ENCODE assay signal across 8 cellular contexts in genomic region chr1:100538935-100539835, GRCh38. TPM values are rescaled to one million over a fixed set of nuclear protein-coding genes. Genes with fewer than 3 reads are reported as not detected.
A peak's percentile ranks its signal among the peaks of the same experiment; 100 is the strongest.
DNase-seq lines count a peak whose midpoint lies in the region; ATAC-seq and TF ChIP-seq lines count a peak whose summit lies in the region.

No MANE protein-coding gene starts in this region.

- no peak for TF ChIP-seq CTCF in ascending aorta (IDR thresholded peaks at IDR 0.05)

- H3K9ac ChIP-seq in iPS-20b (ENCODE audit: low read depth, low read length) (no peak overlapping the region), skeletal muscle tissue (ENCODE audit: low read depth in 1 of 3, low read length in 3 of 3) (peak overlapping the region in 2 of 3 donors; percentile 18 to 40)

- intact Hi-C loops in ascending aorta (cut with DNase I): no loop called here

- H3K36me3 ChIP-seq in ascending aorta: no peaks in the 10 kb centered on the region
- no peaks in the 10 kb centered on the region for H3K36me3 ChIP-seq in iPS-20b (ENCODE audit: insufficient read depth, low read depth, low read length)
- no peaks in the 10 kb centered on the region for H3K36me3 ChIP-seq in skeletal muscle tissue (ENCODE audit: control insufficient read depth in 3 of 3, insufficient read depth in 3 of 3, low read length in 3 of 3)

- DNase-seq in DMS79 treated with DMSO at 0.1 percent for 48 hours (lab: John Stamatoyannopoulos, UW): peak; percentile 22
- no peak for DNase-seq in DMS79 (lab: John Stamatoyannopoulos, UW)
- DNase-seq in NCI-H748 (lab: John Stamatoyannopoulos, UW; ENCODE audit: unreplicated experiment): peak; percentile 76
- no peak for DNase-seq in ascending aorta (ENCODE audit: low spot score in 2 of 2)
- DNase-seq in NCI-H446 treated with DMSO at 0.1 percent for 48 hours (lab: John Stamatoyannopoulos, UW): no peak

- H3K27me3 ChIP-seq in ascending aorta (no peaks in the 10 kb centered on the region), iPS-20b (ENCODE audit: insufficient read depth, low read length) (peaks cover 74% of the 10 kb centered on the region), skeletal muscle tissue (ENCODE audit: control insufficient read depth in 3 of 3, insufficient read depth in 3 of 3, low read length in 3 of 3) (peaks cover 2 to 41% (median 33%) of the 10 kb centered on the region in 3 donors)

- peaks cover 4 to 11% of the 10 kb centered on the region in 2 donors for H3K4me1 ChIP-seq in ascending aorta
- H3K4me1 ChIP-seq in iPS-20b (ENCODE audit: insufficient read depth, low read length): no peaks in the 10 kb centered on the region; the same call in 1 of the 2 replicates
- H3K4me1 ChIP-seq in skeletal muscle tissue (ENCODE audit: control insufficient read depth in 3 of 3, insufficient read depth in 3 of 3, low read length in 3 of 3): peaks cover 13 to 18% (median 17%) of the 10 kb centered on the region in 3 donors

- H3K9me3 ChIP-seq in ascending aorta: no peaks in the 10 kb centered on the region
- no peaks in the 10 kb centered on the region for H3K9me3 ChIP-seq in iPS-20b (ENCODE audit: insufficient read depth, low read depth, low read length)
- H3K9me3 ChIP-seq in skeletal muscle tissue (ENCODE audit: control insufficient read depth in 3 of 3, low read length in 3 of 3): no peaks in the 10 kb centered on the region

- ATAC-seq in GM19035 (IDR thresholded peaks at IDR 0.05; ENCODE audit: unreplicated experiment): no peak

- H3K4me3 ChIP-seq in ascending aorta (peak overlapping the region; percentile 60 to 61), iPS-20b (ENCODE audit: low read length) (peak overlapping the region; percentile 54; the same call in 1 of the 2 replicates), skeletal muscle tissue (ENCODE audit: low read length in 3 of 3) (peak overlapping the region; percentile 39 to 64 (median 61))

- no peak overlapping the region for H3K27ac ChIP-seq in ascending aorta
- H3K27ac ChIP-seq in iPS-20b (ENCODE audit: low read length): no peak overlapping the region
- H3K27ac ChIP-seq in skeletal muscle tissue (ENCODE audit: low read depth, low read length): no peak overlapping the region

RNA-seq across cellular contexts. Expression of gene GPR88, which starts 1.2 kb away (rescaled TPM):
- total RNA-seq in ascending aorta (not detected), skeletal muscle tissue (under 0.01 TPM)

Comparison
In these comparisons a context has a peak if more than half of its experiments do, and no peak if none do; other contexts are left out.
1. DNase-seq: peak in DMS79 treated with DMSO at 0.1 percent for 48 hours (single experiment) and NCI-H748 (single experiment); none in DMS79 (single experiment), ascending aorta (0 of 2) and NCI-H446 treated with DMSO at 0.1 percent for 48 hours (single experiment).
2. Peak in every context shown above with its lines, with median percentiles within 50 percentile points of each other: H3K4me3 ChIP-seq.